9 cellular contexts compared by ENCODE assay signal in the genomic region with DNA sequence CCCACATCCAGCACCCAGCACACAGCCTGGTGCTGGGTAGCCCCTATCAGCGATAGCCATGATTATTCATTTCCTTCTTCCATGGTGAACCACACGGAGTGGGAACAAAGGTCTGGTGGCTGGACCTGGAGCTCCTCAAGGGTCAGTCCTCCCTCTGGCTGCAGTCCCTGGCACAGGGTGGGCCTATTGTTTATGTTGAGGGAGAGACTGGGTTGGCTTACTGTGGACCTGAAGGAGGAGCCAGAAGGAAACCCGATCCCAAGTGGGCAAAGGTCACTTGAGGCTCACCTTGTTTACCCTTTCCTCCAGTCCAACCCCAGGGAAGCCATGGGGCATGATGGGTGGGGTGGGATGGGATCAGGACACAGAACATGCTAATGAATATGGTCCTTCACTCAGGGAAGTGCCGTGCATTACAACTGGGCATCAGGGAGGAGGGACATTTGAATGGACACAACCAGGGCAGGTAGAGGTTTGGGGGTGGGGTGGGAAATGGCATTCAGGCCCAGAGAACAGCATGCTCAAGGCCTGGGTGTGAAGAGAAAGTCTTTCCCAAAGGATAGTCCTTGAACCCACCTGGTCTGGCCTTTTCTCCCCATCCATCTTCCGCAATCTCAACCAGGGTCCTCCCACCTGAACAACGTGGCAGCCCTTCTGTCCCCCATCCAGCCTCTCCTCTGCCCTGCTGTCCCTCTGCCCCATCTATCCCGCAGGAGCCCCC. TPM values are rescaled to one million over a fixed set of nuclear protein-coding genes. Genes with fewer than 3 reads are reported as not detected.
A peak's percentile ranks its signal among the peaks of the same experiment; 100 is the strongest.
DNase-seq lines count a peak whose midpoint lies in the region; ATAC-seq and TF ChIP-seq lines count a peak whose summit lies in the region.
"Had no signal": no experiment of that assay in that cellular context is flagged by ENCODE, and none has a peak within 500 bp of the region (broad histone marks: within the 10 kb centered on the region; RNA-seq: fewer than 3 reads in every experiment).

No MANE protein-coding gene starts in this region.

- peak overlapping the region; percentile 38 to 82 for H3K4me3 Mint-ChIP-seq in CD14-positive monocyte
- peak overlapping the region in 7 of 10 donors; percentile 30 to 94 (median 88) for H3K4me3 Mint-ChIP-seq in naive thymus-derived CD4-positive, alpha-beta T cell

- peaks cover 10 to 21% (median 13%) of the 10 kb centered on the region in 3 donors for H3K27me3 Mint-ChIP-seq in CD14-positive monocyte (ENCODE audit: low read depth in 3 of 3)
- H3K27me3 Mint-ChIP-seq in naive thymus-derived CD4-positive, alpha-beta T cell = peaks cover 4 to 47% (median 19%) of the 10 kb centered on the region in 5 donors

- ATAC-seq in naive thymus-derived CD4-positive, alpha-beta T cell = no peak
- no peak for ATAC-seq in HG02981 (IDR thresholded peaks at IDR 0.05; ENCODE audit: unreplicated experiment)

- CTCF ChIA-PET in naive thymus-derived CD4-positive, alpha-beta T cell (lab: Charles Lee) = interaction anchor here (1.6 kb wide), 1 partner anchor 37 kb away, joined by 3 read pairs; no protein-coding TSS in a partner anchor

- TF ChIP-seq POLR2A in erythroblast (IDR thresholded peaks at IDR 0.05; ENCODE audit: low read length) = no peak

- H3K27ac ChIP-seq in HUES48 (ENCODE audit: low read depth, low read length) (peak overlapping the region; percentile 4), colonic mucosa (peak overlapping the region; percentile 85)
- H3K27ac ChIP-seq in naive thymus-derived CD4-positive, alpha-beta T cell (ENCODE audit: low read depth, low read length) = no peak overlapping the region
- H3K27ac ChIP-seq: cardiac muscle cell had no signal

- H3K36me3 ChIP-seq in HUES48 (ENCODE audit: control insufficient read depth, insufficient read depth, low read length) = no peaks in the 10 kb centered on the region
- no peaks in the 10 kb centered on the region for H3K36me3 ChIP-seq in colonic mucosa
- H3K36me3 ChIP-seq in naive thymus-derived CD4-positive, alpha-beta T cell (ENCODE audit: control insufficient read depth in 2 of 3, insufficient read depth in 3 of 3, low read length in 3 of 3) = peaks cover 0 to 4% (median 0%) of the 10 kb centered on the region in 3 experiments
- H3K36me3 ChIP-seq: cardiac muscle cell had no signal

- no peak for TF ChIP-seq CTCF in CD14-positive monocyte (IDR thresholded peaks at IDR 0.05)
- TF ChIP-seq CTCF in colonic mucosa (IDR thresholded peaks at IDR 0.05) = no peak

- H3K4me1 Mint-ChIP-seq in CD14-positive monocyte = peaks cover 66% of the 10 kb centered on the region
- peaks cover 18 to 30% (median 23%) of the 10 kb centered on the region in 7 donors for H3K4me1 Mint-ChIP-seq in naive thymus-derived CD4-positive, alpha-beta T cell

- H3K4me1 ChIP-seq in HUES48 (ENCODE audit: control insufficient read depth, insufficient read depth, low read length) = peaks cover 20% of the 10 kb centered on the region
- peaks cover 14% of the 10 kb centered on the region for H3K4me1 ChIP-seq in colonic mucosa
- peaks cover 9 to 22% of the 10 kb centered on the region in 2 donors for H3K4me1 ChIP-seq in naive thymus-derived CD4-positive, alpha-beta T cell (ENCODE audit: control insufficient read depth in 2 of 2, insufficient read depth in 2 of 2, low read length in 2 of 2)

- H3K4me3 ChIP-seq in HUES48 (ENCODE audit: low read depth, low read length) (no peak overlapping the region), colonic mucosa (no peak overlapping the region)
- no peak overlapping the region for H3K4me3 ChIP-seq in naive thymus-derived CD4-positive, alpha-beta T cell (ENCODE audit: low read length)
- H3K4me3 ChIP-seq: cardiac muscle cell had no signal

- peak overlapping the region; percentile 49 to 94 (median 90) for H3K27ac Mint-ChIP-seq in CD14-positive monocyte
- peak overlapping the region in 2 of 9 donors; percentile 87 to 94 for H3K27ac Mint-ChIP-seq in naive thymus-derived CD4-positive, alpha-beta T cell

- intact Hi-C loops in CD14-positive monocyte (cut with micrococcal nuclease) = loop anchor here (2.0 to 10.0 kb wide), 4 partner anchors 17 to 98 kb away; a partner anchor contains a TSS
- intact Hi-C loops in colonic mucosa (cut with DNase I) = no loop called here
- intact Hi-C loops in naive thymus-derived CD4-positive, alpha-beta T cell (cut with micrococcal nuclease) = loop anchor here in 1 of 2 donors (2.0 to 5.0 kb wide), 3 partner anchors 38 to 95 kb away; no protein-coding TSS in a partner anchor

- POLR2A ChIA-PET in naive thymus-derived CD4-positive, alpha-beta T cell (lab: Charles Lee) = interaction anchor here (1.5 kb wide), 1 partner anchor 28 kb away, joined by 3 read pairs; no protein-coding TSS in a partner anchor

- H3K9me3 ChIP-seq in HUES48 (ENCODE audit: control insufficient read depth, insufficient read depth, low read length) (no peaks in the 10 kb centered on the region), colonic mucosa (no peaks in the 10 kb centered on the region)
- H3K9me3 ChIP-seq in naive thymus-derived CD4-positive, alpha-beta T cell (ENCODE audit: control insufficient read depth in 2 of 3, low read length in 3 of 3) = no peaks in the 10 kb centered on the region

- DNase-seq in CD14-positive monocyte (ENCODE audit: low spot score) (no peak), colonic mucosa (peak; percentile 97), erythroblast (lab: John Stamatoyannopoulos, UW) (no peak), inferior parietal cortex (ENCODE audit: extremely low spot score) (no peak), COLO829 (ENCODE audit: low spot score) (no peak)
- DNase-seq in naive thymus-derived CD4-positive, alpha-beta T cell = no peak

- peaks cover 0 to 3% (median 0%) of the 10 kb centered on the region in 7 donors for H3K9me3 Mint-ChIP-seq in CD14-positive monocyte
- H3K9me3 Mint-ChIP-seq in naive thymus-derived CD4-positive, alpha-beta T cell = no peaks in the 10 kb centered on the region

- peaks cover 13% of the 10 kb centered on the region; the same call in 1 of the 2 replicates for H3K27me3 ChIP-seq in HUES48 (ENCODE audit: control insufficient read depth, insufficient read depth, low read length)
- no peaks in the 10 kb centered on the region for H3K27me3 ChIP-seq in colonic mucosa
- H3K27me3 ChIP-seq in naive thymus-derived CD4-positive, alpha-beta T cell (ENCODE audit: control insufficient read depth in 2 of 2, insufficient read depth in 2 of 2, low read length in 2 of 2) = no peaks in the 10 kb centered on the region

- peaks cover 11 to 14% of the 10 kb centered on the region in 2 donors for H3K36me3 Mint-ChIP-seq in CD14-positive monocyte
- peaks cover 0 to 2% (median 0%) of the 10 kb centered on the region in 5 donors for H3K36me3 Mint-ChIP-seq in naive thymus-derived CD4-positive, alpha-beta T cell

- H3K9ac ChIP-seq in HUES48 (ENCODE audit: low read depth, low read length) = no peak overlapping the region
- peak overlapping the region; percentile 51 to 86 for H3K9ac ChIP-seq in colonic mucosa (ENCODE audit: low read depth in 2 of 2, low read length in 2 of 2)

RNA-seq across cellular contexts. Expression of a gene that starts 1.4 kb away (rescaled TPM):
- 100 to 1,000 TPM; 123 to 158 TPM for polyA plus RNA-seq in CD14-positive monocyte
- total RNA-seq in colonic mucosa = 10 to 100 TPM; 58.9 to 75.0 TPM
- total RNA-seq in naive thymus-derived CD4-positive, alpha-beta T cell = 10 to 100 TPM; 10.2 to 72.8 (median 18.7) TPM
- 10 to 100 TPM in 1 of 2 donors, 1 to 10 TPM in 1; 7.7 to 17.5 TPM for polyA plus RNA-seq in naive thymus-derived CD4-positive, alpha-beta T cell

RNA-seq across cellular contexts. Expression of a gene that starts 29.3 kb away (rescaled TPM):
- polyA plus RNA-seq in CD14-positive monocyte = 10 to 100 TPM; 25.6 to 34.9 TPM
- total RNA-seq in colonic mucosa = 10 to 100 TPM; 15.3 to 30.4 TPM
- 10 to 100 TPM; 16.0 to 32.0 (median 26.0) TPM for total RNA-seq in naive thymus-derived CD4-positive, alpha-beta T cell
- polyA plus RNA-seq in naive thymus-derived CD4-positive, alpha-beta T cell = 10 to 100 TPM; 22.9 to 24.1 TPM
